ENCODE assay signal across 8 cellular contexts in the genomic region with DNA sequence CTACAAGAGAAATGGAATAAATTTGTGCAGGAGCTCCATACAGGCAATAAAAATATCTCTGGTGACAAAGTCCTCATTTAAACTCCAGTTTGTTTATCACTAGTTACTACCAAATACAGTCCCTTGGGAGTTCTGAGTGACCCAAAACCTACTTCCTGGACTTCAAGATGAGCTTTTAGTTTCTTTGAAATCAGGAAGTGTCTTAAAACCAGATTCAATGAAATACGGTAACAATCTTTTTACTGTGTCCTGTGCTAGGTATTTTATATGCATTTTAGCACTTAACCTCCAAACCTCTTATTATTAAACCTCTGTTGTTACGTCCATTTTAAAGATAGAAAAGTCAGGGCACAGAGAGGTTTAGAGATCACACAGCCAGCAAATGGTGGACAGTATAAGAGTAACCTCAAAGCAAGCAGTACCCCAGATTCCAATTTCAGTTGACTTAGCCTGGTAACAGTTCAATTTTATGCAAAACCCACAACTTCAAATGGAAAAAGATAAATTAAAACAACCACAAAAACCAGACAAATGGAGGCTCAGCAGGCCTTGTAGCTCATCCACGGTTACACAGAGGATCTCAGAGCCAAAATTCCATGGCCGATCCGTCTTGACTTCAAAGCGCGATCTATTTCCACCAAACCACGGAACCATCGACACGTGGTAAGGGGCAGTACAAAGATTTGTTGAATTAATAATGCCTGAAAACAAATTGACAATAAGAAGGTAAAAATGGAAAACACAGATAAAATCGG. TPM values are rescaled to one million over a fixed set of nuclear protein-coding genes. Genes with fewer than 3 reads are reported as not detected.
A peak's percentile ranks its signal among the peaks of the same experiment; 100 is the strongest.
DNase-seq lines count a peak whose midpoint lies in the region; ATAC-seq and TF ChIP-seq lines count a peak whose summit lies in the region.

No MANE protein-coding gene starts in this region.

- peak overlapping the region; percentile 39 for H2BK120ac ChIP-seq in mesenchymal stem cell (ENCODE audit: low read depth, low read length)

- H4K8ac ChIP-seq in mesenchymal stem cell (ENCODE audit: low read length): no peak overlapping the region

- H3K9me3 Mint-ChIP-seq in chondrocyte (ENCODE audit: low read depth): no peaks in the 10 kb centered on the region

- peaks cover 8% of the 10 kb centered on the region for H3K79me1 ChIP-seq in mesenchymal stem cell (replicated peaks; ENCODE audit: low read length, poor library complexity, severe bottlenecking)

- H2BK12ac ChIP-seq in mesenchymal stem cell (ENCODE audit: low read length in 2 of 2): no peak overlapping the region

- H3K27ac ChIP-seq in heart left ventricle (peak overlapping the region; percentile 85 to 98 (median 96)), mesenchymal stem cell (ENCODE audit: low read length, poor library complexity, severe bottlenecking) (peak overlapping the region; percentile 78), upper lobe of left lung (peak overlapping the region; percentile 90 to 99 (median 96))

- H3K36me3 Mint-ChIP-seq in chondrocyte (ENCODE audit: low read depth): peaks cover 2% of the 10 kb centered on the region

- peak overlapping the region; percentile 97 for H3K27ac Mint-ChIP-seq in chondrocyte (ENCODE audit: unreplicated experiment)

- H3K4me3 Mint-ChIP-seq in chondrocyte (ENCODE audit: unreplicated experiment): peak overlapping the region; percentile 96

- peaks cover 0 to 21% (median 10%) of the 10 kb centered on the region in 9 donors for H3K36me3 ChIP-seq in heart left ventricle
- peaks cover 8 to 19% of the 10 kb centered on the region in 2 experiments for H3K36me3 ChIP-seq in mesenchymal stem cell (ENCODE audit: control insufficient read depth in 1 of 2, insufficient read depth in 2 of 2, low read depth in 1 of 2, low read length in 2 of 2)
- peaks cover 0 to 10% (median 0%) of the 10 kb centered on the region in 4 donors for H3K36me3 ChIP-seq in upper lobe of left lung

- H2AK5ac ChIP-seq in mesenchymal stem cell (ENCODE audit: low read length, severe bottlenecking): no peak overlapping the region

- no peak overlapping the region for H3K23ac ChIP-seq in mesenchymal stem cell (ENCODE audit: low read length in 2 of 2)

- H3K4ac ChIP-seq in mesenchymal stem cell (ENCODE audit: low read depth in 1 of 2, low read length in 2 of 2): peak overlapping the region in 1 of 2 experiments; percentile 71

- intact Hi-C loops in heart left ventricle (cut with DNase I): loop anchor here in 4 of 10 donors (2.0 to 5.0 kb wide), 3 partner anchors 43 to 65 kb away; partner anchors contain the start of gene TMSB10 (in 1 of the 4)
- intact Hi-C loops in cardiac septum (cut with DNase I): loop anchor here (5.0 kb wide), 1 partner anchor 62 kb away; the partner anchor contains the start of gene TMSB10

- H2BK5ac ChIP-seq in mesenchymal stem cell (ENCODE audit: low read depth, low read length, poor library complexity, severe bottlenecking): no peak overlapping the region

- no peak for ATAC-seq in heart left ventricle
- ATAC-seq in upper lobe of left lung (ENCODE audit: low FRiP score in 2 of 2): no peak

- H2BK15ac ChIP-seq in mesenchymal stem cell (ENCODE audit: low read depth, poor library complexity, severe bottlenecking): no peak overlapping the region

- peak overlapping the region; percentile 70 for H3K4me2 ChIP-seq in mesenchymal stem cell (ENCODE audit: low read length, poor library complexity, severe bottlenecking)

- no peak overlapping the region for H4K91ac ChIP-seq in mesenchymal stem cell (ENCODE audit: low read length)

- WGBS in heart left ventricle, 4 donors: 4 to 5% (median 5%) methylated on average over 11 of the region's 11 CpGs
- WGBS in mesenchymal stem cell: 0% methylated on average over 3 of the region's 11 CpGs
- 4% methylated on average over 11 of the region's 11 CpGs for WGBS in upper lobe of left lung, 2 donors

- no peaks in the 10 kb centered on the region for H3K27me3 ChIP-seq in heart left ventricle
- H3K27me3 ChIP-seq in mesenchymal stem cell (ENCODE audit: control insufficient read depth in 1 of 2, insufficient read depth in 1 of 2, low read length in 2 of 2): no peaks in the 10 kb centered on the region
- H3K27me3 ChIP-seq in upper lobe of left lung: no peaks in the 10 kb centered on the region

- H3K4me1 ChIP-seq in heart left ventricle (peaks cover 6 to 69% (median 37%) of the 10 kb centered on the region in 12 donors), mesenchymal stem cell (ENCODE audit: control insufficient read depth, insufficient read depth, low read depth, low read length) (peaks cover 1% of the 10 kb centered on the region), upper lobe of left lung (peaks cover 30 to 49% (median 42%) of the 10 kb centered on the region in 4 donors)

- H3K4me3 ChIP-seq in heart left ventricle: peak overlapping the region; percentile 74 to 98 (median 90)
- peak overlapping the region; percentile 83 to 89 for H3K4me3 ChIP-seq in mesenchymal stem cell (ENCODE audit: insufficient read depth in 1 of 2, low read depth in 1 of 2, low read length in 2 of 2)
- peak overlapping the region; percentile 27 to 92 (median 80) for H3K4me3 ChIP-seq in upper lobe of left lung

- DNase-seq in heart left ventricle: no peak
- no peak for DNase-seq in cardiac septum (ENCODE audit: low spot score)
- DNase-seq in SK-MEL-5 (ENCODE audit: low read depth, low spot score): peak; percentile 37
- no peak for DNase-seq in chondrocyte (ENCODE audit: low spot score)
- DNase-seq in mesenchymal stem cell: peak; percentile 48
- DNase-seq in upper lobe of left lung: no peak
- DNase-seq in amniotic stem cell (lab: John Stamatoyannopoulos, UW): no peak
- no peak for DNase-seq in NCI-H128 (lab: John Stamatoyannopoulos, UW; ENCODE audit: unreplicated experiment)

- no peak overlapping the region for H2AFZ ChIP-seq in mesenchymal stem cell (ENCODE audit: low read depth, low read length)

- TF ChIP-seq EP300 in upper lobe of left lung (IDR thresholded peaks at IDR 0.05): peak in 1 of 4 donors; percentile 6

- H3K4me1 Mint-ChIP-seq in chondrocyte (ENCODE audit: low read depth): peaks cover 44% of the 10 kb centered on the region

- H3K27me3 Mint-ChIP-seq in chondrocyte (ENCODE audit: low read depth): no peaks in the 10 kb centered on the region

- peak overlapping the region in 1 of 2 experiments; percentile 4 for H3K18ac ChIP-seq in mesenchymal stem cell (ENCODE audit: low read depth in 1 of 2, low read length in 2 of 2)

- TF ChIP-seq POLR2A in heart left ventricle (IDR thresholded peaks at IDR 0.05): no peak
- TF ChIP-seq POLR2A in upper lobe of left lung (IDR thresholded peaks at IDR 0.05): no peak

- H3K9me3 ChIP-seq in heart left ventricle: no peaks in the 10 kb centered on the region
- H3K9me3 ChIP-seq in mesenchymal stem cell (ENCODE audit: control insufficient read depth, low read length): no peaks in the 10 kb centered on the region
- H3K9me3 ChIP-seq in upper lobe of left lung: no peaks in the 10 kb centered on the region

- TF ChIP-seq CTCF in heart left ventricle (IDR thresholded peaks at IDR 0.05) (no peak), chondrocyte (IDR thresholded peaks at IDR 0.05) (no peak), upper lobe of left lung (IDR thresholded peaks at IDR 0.05) (no peak)

- in situ Hi-C loops in SK-MEL-5 (cut with HindIII; ENCODE audit: low pct_unique_long_range_greater_than_20kb, low sequenced_read_pairs): no loop called here

- H3K9ac ChIP-seq in mesenchymal stem cell (ENCODE audit: low read length): peak overlapping the region; percentile 96

- no peak overlapping the region for H3K14ac ChIP-seq in mesenchymal stem cell (ENCODE audit: low read length in 2 of 2)

RNA-seq across cellular contexts. Expression of gene KCMF1, which starts 1.3 kb away (rescaled TPM):
- total RNA-seq in heart left ventricle (100 to 1,000 TPM in 1 of 9 donors, 10 to 100 TPM in 8; 58.9 to 104 (median 85.2) TPM), cardiac septum (88.8 TPM), chondrocyte (76.0 to 101 TPM (median 95.8 TPM) in 3 replicates), upper lobe of left lung (10 to 100 TPM in 5 of 6 donors, 1 to 10 TPM in 1; 6.3 to 76.6 (median 47.8) TPM)
- 10 to 100 TPM; 10.9 to 59.9 TPM for polyA plus RNA-seq in heart left ventricle
- total RNA-seq in SK-MEL-5 (2014; rRNA removed; shearing (Covaris generic)): 86.3 and 98.3 TPM in 2 replicates
- polyA plus RNA-seq in SK-MEL-5 (2015; cell fraction: cytosol; rRNA removed): 59.1 and 66.4 TPM in 2 replicates
- 23.2 and 31.9 TPM in 2 replicates for polyA plus RNA-seq in SK-MEL-5 (2015; cell fraction: nucleus; rRNA removed)
- polyA plus RNA-seq in mesenchymal stem cell (2013, experiment 1 of 2): 33.7 TPM
- 36.1 TPM for polyA plus RNA-seq in mesenchymal stem cell (2013, experiment 2 of 2)

Comparison
In these comparisons a context has a peak if more than half of its experiments do, and no peak if none do; other contexts are left out.
1. DNase-seq: peak in SK-MEL-5 (single experiment) and mesenchymal stem cell (single experiment); none in heart left ventricle (0 of 5), cardiac septum (single experiment), chondrocyte (single experiment), upper lobe of left lung (0 of 2), amniotic stem cell (single experiment) and NCI-H128 (single experiment).
2. Peak in every context shown above with its lines, with median percentiles within 50 percentile points of each other: H3K27ac ChIP-seq and H3K4me3 ChIP-seq.